Comparison of ENCODE assay signal across 24 cellular contexts in the genomic region with DNA sequence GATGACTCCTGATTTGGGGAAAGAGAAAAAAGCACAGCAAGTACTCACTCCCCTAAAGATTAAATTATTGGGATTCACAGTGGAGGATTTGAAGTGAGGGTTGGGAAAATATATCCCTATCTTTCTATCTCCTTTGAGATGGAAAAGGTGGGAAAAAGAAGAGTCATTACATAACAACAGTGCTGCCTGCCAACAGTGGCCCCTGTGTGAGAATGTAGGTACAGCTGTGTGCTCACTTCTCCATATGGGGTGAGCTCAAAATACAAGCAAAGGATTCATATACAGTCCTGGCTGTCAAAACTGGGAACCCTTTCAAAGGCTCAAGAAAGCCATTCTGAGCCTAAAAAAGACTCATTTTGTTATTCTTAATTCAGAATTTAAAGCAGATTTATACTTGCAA.
"Had no signal": no experiment of that assay in that cellular context is flagged by ENCODE, and none has a peak within 500 bp of the region (broad histone marks: within the 10 kb centered on the region; RNA-seq: fewer than 3 reads in every experiment).

No MANE protein-coding gene starts in this region.

- H3K27me3 Mint-ChIP-seq: activated B cell treated with CpG ODN at 0.5 μM for 24 hours; activated CD4-positive, alpha-beta T cell treated with anti-CD3 and anti-CD28 coated beads, Interleukin-2, amount 10 ng/mL, durations not matched to agents 7 days and 5 days; activated CD8-positive, alpha-beta T cell treated with anti-CD3 and anti-CD28 coated beads for 36 hours; activated naive CD4-positive, alpha-beta T cell treated with anti-CD3 and anti-CD28 coated beads, Interleukin-2, amount 10 ng/mL, durations not matched to agents 7 days and 5 days; activated naive CD8-positive, alpha-beta T cell treated with anti-CD3 and anti-CD28 coated beads for 36 hours had no signal

- H3K4me3 Mint-ChIP-seq: activated B cell treated with CpG ODN at 0.5 μM for 24 hours; activated CD4-positive, alpha-beta T cell treated with anti-CD3 and anti-CD28 coated beads, Interleukin-2, amount 10 ng/mL, durations not matched to agents 7 days and 5 days; activated CD8-positive, alpha-beta T cell treated with anti-CD3 and anti-CD28 coated beads for 36 hours; activated naive CD4-positive, alpha-beta T cell treated with anti-CD3 and anti-CD28 coated beads, Interleukin-2, amount 10 ng/mL, durations not matched to agents 7 days and 5 days; activated naive CD8-positive, alpha-beta T cell treated with anti-CD3 and anti-CD28 coated beads for 36 hours; activated T-cell treated with anti-CD3 and anti-CD28 coated beads, Interleukin-2, amount 50 U/mL, for 72 hours; T-helper 1 cell treated with Interleukin-12 subunit alpha and Interleukin-12 subunit beta and Interleukin-4 antibody, amounts not matched to agents 30 μg/mL and 1 μg/mL, for 36 hours had no signal

- H3K27ac Mint-ChIP-seq: activated B cell treated with CpG ODN at 0.5 μM for 24 hours; activated CD4-positive, alpha-beta T cell treated with anti-CD3 and anti-CD28 coated beads, Interleukin-2, amount 10 ng/mL, durations not matched to agents 7 days and 5 days; activated CD8-positive, alpha-beta T cell treated with anti-CD3 and anti-CD28 coated beads for 36 hours; activated naive CD4-positive, alpha-beta T cell treated with anti-CD3 and anti-CD28 coated beads, Interleukin-2, amount 10 ng/mL, durations not matched to agents 7 days and 5 days; activated naive CD8-positive, alpha-beta T cell treated with anti-CD3 and anti-CD28 coated beads for 36 hours; activated T-cell treated with anti-CD3 and anti-CD28 coated beads, Interleukin-2, amount 50 U/mL, for 72 hours; activated T-helper 2 cell treated with anti-CD3 and anti-CD28 coated beads, Interferon-gamma antibody, Interleukin-2, Interleukin-4, amounts not matched to agents 10 μg/mL and 5 μg/mL and 100 μg/mL, durations not matched to agents 14 hours and 24 hours and 36 hours; T-helper 1 cell treated with Interleukin-12 subunit alpha and Interleukin-12 subunit beta and Interleukin-4 antibody, amounts not matched to agents 30 μg/mL and 1 μg/mL, for 36 hours had no signal

- H3K4me1 Mint-ChIP-seq: activated B cell treated with CpG ODN at 0.5 μM for 24 hours; activated CD4-positive, alpha-beta T cell treated with anti-CD3 and anti-CD28 coated beads, Interleukin-2, amount 10 ng/mL, durations not matched to agents 7 days and 5 days; activated naive CD4-positive, alpha-beta T cell treated with anti-CD3 and anti-CD28 coated beads, Interleukin-2, amount 10 ng/mL, durations not matched to agents 7 days and 5 days; activated naive CD8-positive, alpha-beta T cell treated with anti-CD3 and anti-CD28 coated beads for 36 hours had no signal

- H3K9me3 ChIP-seq: SJSA1 had no signal

- DNase-seq: activated B cell treated with CpG ODN at 0.5 μM for 24 hours; activated CD4-positive, alpha-beta T cell treated with anti-CD3 and anti-CD28 coated beads for 1 hour; activated CD4-positive, alpha-beta T cell treated with anti-CD3 and anti-CD28 coated beads, Interleukin-2, amount 10 ng/mL, durations not matched to agents 7 days and 5 days; activated CD8-positive, alpha-beta memory T cell treated with anti-CD3 and anti-CD28 coated beads, Interleukin-2, amount 50 U/mL, for 4 hours; activated CD8-positive, alpha-beta T cell treated with anti-CD3 and anti-CD28 coated beads for 36 hours; activated gamma-delta T cell treated with Interleukin-2 at 50 U/mL for 16 hours; activated naive CD4-positive, alpha-beta T cell treated with anti-CD3 and anti-CD28 coated beads, Interleukin-2, amount 10 ng/mL, durations not matched to agents 7 days and 5 days; activated naive CD8-positive, alpha-beta T cell treated with anti-CD3 and anti-CD28 coated beads for 36 hours; activated T-cell treated with anti-CD3 and anti-CD28 coated beads, Interleukin-2, amount 50 U/mL, for 72 hours; brain microvascular endothelial cell; MV-4-11; NCI-H1105; NCI-H1436; NCI-H187; NCI-H2081; NCI-H510A treated with DMSO at 0.1 percent for 48 hours; NCI-H69; PC-3; SHP77; T-helper 9 cell had no signal

- H3K36me3 Mint-ChIP-seq: activated naive CD4-positive, alpha-beta T cell treated with anti-CD3 and anti-CD28 coated beads, Interleukin-2, amount 10 ng/mL, durations not matched to agents 7 days and 5 days; activated naive CD8-positive, alpha-beta T cell treated with anti-CD3 and anti-CD28 coated beads for 36 hours had no signal

- H3K9me3 Mint-ChIP-seq: activated CD4-positive, alpha-beta T cell treated with anti-CD3 and anti-CD28 coated beads, Interleukin-2, amount 10 ng/mL, durations not matched to agents 7 days and 5 days; activated CD8-positive, alpha-beta T cell treated with anti-CD3 and anti-CD28 coated beads for 36 hours; activated naive CD4-positive, alpha-beta T cell treated with anti-CD3 and anti-CD28 coated beads, Interleukin-2, amount 10 ng/mL, durations not matched to agents 7 days and 5 days; activated naive CD8-positive, alpha-beta T cell treated with anti-CD3 and anti-CD28 coated beads for 36 hours; activated T-helper 2 cell treated with anti-CD3 and anti-CD28 coated beads, Interferon-gamma antibody, Interleukin-2, Interleukin-4, amounts not matched to agents 10 μg/mL and 5 μg/mL and 100 μg/mL, durations not matched to agents 14 hours and 24 hours and 36 hours; T-helper 1 cell treated with Interleukin-12 subunit alpha and Interleukin-12 subunit beta and Interleukin-4 antibody, amounts not matched to agents 30 μg/mL and 1 μg/mL, for 36 hours had no signal

- ATAC-seq: activated CD8-positive, alpha-beta T cell treated with anti-CD3 and anti-CD28 coated beads for 36 hours; activated T-cell treated with anti-CD3 and anti-CD28 coated beads, Interleukin-2, amount 50 U/mL, for 72 hours; PC-3; SK-N-SH treated with all-trans-retinoic acid at 6 μM for 48 hours had no signal
